ENCODE assay signal across 18 cellular contexts in the genomic region with DNA sequence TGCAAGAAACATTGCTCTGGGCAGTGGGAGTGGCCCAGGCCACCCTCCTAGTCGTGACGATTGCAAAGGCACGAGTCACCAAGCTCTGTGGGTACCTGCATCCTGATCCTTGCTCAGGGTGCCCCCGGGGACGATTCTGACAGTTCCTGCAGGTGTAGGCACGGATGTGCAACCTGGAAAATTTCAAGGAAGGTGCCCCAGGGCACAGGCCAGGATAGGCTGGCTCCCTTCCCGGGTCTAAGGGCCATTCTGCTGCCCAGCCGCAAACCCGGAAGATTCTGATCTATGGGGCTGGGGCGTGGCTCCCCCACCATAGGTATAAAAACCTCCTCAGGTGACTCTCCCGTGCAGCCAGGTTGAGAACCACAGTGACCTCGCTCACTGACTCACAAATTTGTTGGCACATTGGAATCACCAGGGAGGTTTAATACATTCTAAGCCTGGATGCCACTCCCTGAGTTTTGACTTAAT.
DNase-seq lines count a peak whose midpoint lies in the region; ATAC-seq and TF ChIP-seq lines count a peak whose summit lies in the region.
"Had no signal": no experiment of that assay in that cellular context is flagged by ENCODE, and none has a peak within 500 bp of the region (broad histone marks: within the 10 kb centered on the region; RNA-seq: fewer than 3 reads in every experiment).

No MANE protein-coding gene starts in this region.

- 0 out of 2 replicates have a peak, but pooled peaks have one; percentile 16 for TF ChIP-seq RAD21 in HCT116 (IDR thresholded peaks at IDR 0.05; ENCODE audit: low read depth)

- H3K9ac ChIP-seq in HCT116 (ENCODE audit: low read length), result peak overlapping the region; percentile 52

- peak; percentile 76 for ATAC-seq in HCT116
- ATAC-seq in left colon, result peak; percentile 94
- ATAC-seq: gastroesophageal sphincter had no signal

- peak overlapping the region; percentile 82 for H3K4me2 ChIP-seq in HCT116 (ENCODE audit: low read length)

- H3K4me1 Mint-ChIP-seq in progenitor cell of endocrine pancreas (ENCODE audit: low read depth), result peaks cover 4% of the 10 kb centered on the region

- no peak overlapping the region for H3K4me3 Mint-ChIP-seq in progenitor cell of endocrine pancreas (ENCODE audit: low read depth)
- H3K4me3 Mint-ChIP-seq: activated CD4-positive, alpha-beta T cell treated with anti-CD3 and anti-CD28 coated beads for 36 hours; neural crest cell had no signal

- H3K4me1 ChIP-seq in HCT116 (ENCODE audit: control insufficient read depth in 1 of 2, insufficient read depth in 2 of 2, low read length in 2 of 2) (peaks cover 33 to 36% of the 10 kb centered on the region in 2 experiments), tibial artery (peaks cover 0 to 43% (median 35%) of the 10 kb centered on the region in 4 donors)

- no peaks in the 10 kb centered on the region for H3K27me3 ChIP-seq in HCT116 (ENCODE audit: insufficient read depth, low read length)
- H3K27me3 ChIP-seq in tibial artery, result no peaks in the 10 kb centered on the region
- H3K27me3 ChIP-seq: gastroesophageal sphincter had no signal

- H3K9me3 ChIP-seq in HCT116 (ENCODE audit: control insufficient read depth in 1 of 2, insufficient read depth in 1 of 2, low read depth in 1 of 2, low read length in 2 of 2) (no peaks in the 10 kb centered on the region), tibial artery (no peaks in the 10 kb centered on the region)
- H3K9me3 ChIP-seq: gastroesophageal sphincter had no signal

- peak; percentile 86 for DNase-seq in HCT116 (ENCODE audit: low read depth, low spot score)
- DNase-seq in SW480 (ENCODE audit: low spot score), result peak; percentile 77
- peak; percentile 85 to 92 for DNase-seq in left colon
- no peak for DNase-seq in tibial artery
- no peak for DNase-seq in MV-4-11 (lab: John Stamatoyannopoulos, UW)
- DNase-seq in HT-29 (ENCODE audit: low spot score), result no peak
- DNase-seq in progenitor cell of endocrine pancreas (ENCODE audit: low spot score, unreplicated experiment), result no peak
- DNase-seq: activated CD8-positive, alpha-beta memory T cell treated with anti-CD3 and anti-CD28 coated beads, Interleukin-2, amount 50 U/mL, for 4 hours; activated gamma-delta T cell treated with Interleukin-2 at 50 U/mL for 16 hours; DMS79 treated with DMSO at 0.1 percent for 48 hours; NCI-H146; NCI-H524 treated with DMSO at 0.1 percent for 48 hours; OCI-M1; T-helper 9 cell had no signal

- BruUV-seq in HCT116 (replicated peaks; lab: Mats Ljungman, UMichigan), result no TSS peak

- H2AFZ ChIP-seq in HCT116 (ENCODE audit: low read depth, low read length, poor library complexity, severe bottlenecking), result peak overlapping the region; percentile 40

- no peak overlapping the region for H3K27ac Mint-ChIP-seq in progenitor cell of endocrine pancreas
- H3K27ac Mint-ChIP-seq: activated CD4-positive, alpha-beta T cell treated with anti-CD3 and anti-CD28 coated beads for 36 hours had no signal

- CTCF ChIA-PET in HCT116 (lab: Charles Lee), result interaction anchor here (0.7 to 1.5 kb wide), 3 partner anchors 9 to 487 kb away, joined by 3 to 5 read pairs (median 3); no protein-coding TSS in a partner anchor

- no peaks in the 10 kb centered on the region for H3K9me2 ChIP-seq in HCT116 (ENCODE audit: insufficient read depth)

- peak overlapping the region; percentile 12 to 46 for H3K4me3 ChIP-seq in HCT116 (replicated peaks in 1 of 2; ENCODE audit: low read depth in 1 of 2, low read length in 2 of 2)
- H3K4me3 ChIP-seq in tibial artery, result no peak overlapping the region
- H3K4me3 ChIP-seq: gastroesophageal sphincter had no signal

- H3K36me3 Mint-ChIP-seq in progenitor cell of endocrine pancreas (ENCODE audit: insufficient read depth), result no peaks in the 10 kb centered on the region

- peaks cover 14% of the 10 kb centered on the region for H3K9me3 Mint-ChIP-seq in progenitor cell of endocrine pancreas (ENCODE audit: low read depth)

- no peaks in the 10 kb centered on the region for H3K79me2 ChIP-seq in HCT116 (ENCODE audit: insufficient read depth, low read length)

- RAD21 ChIA-PET in HCT116 (lab: Charles Lee; ENCODE audit: low non-redundant PET in 1 of 2, low total read pairs in 2 of 2, uncharacterized antibody in 2 of 2, unreplicated experiment in 2 of 2), result interaction anchor here in 1 of 2 experiments (1.2 kb wide), 1 partner anchor 9 kb away, joined by 3 read pairs; no protein-coding TSS in a partner anchor

- H3K27me3 Mint-ChIP-seq in progenitor cell of endocrine pancreas, result peaks cover 3% of the 10 kb centered on the region
- H3K27me3 Mint-ChIP-seq: activated CD4-positive, alpha-beta T cell treated with anti-CD3 and anti-CD28 coated beads for 36 hours had no signal

- POLR2A ChIA-PET in HCT116 (lab: Charles Lee), result interaction anchor here (1.0 to 1.3 kb wide), 2 partner anchors 9 to 478 kb away, joined by 4 read pairs; no protein-coding TSS in a partner anchor

- H3K36me3 ChIP-seq in HCT116 (ENCODE audit: control insufficient read depth in 1 of 2, insufficient read depth in 2 of 2, low read length in 2 of 2), result no peaks in the 10 kb centered on the region
- no peaks in the 10 kb centered on the region for H3K36me3 ChIP-seq in tibial artery
- H3K36me3 ChIP-seq: gastroesophageal sphincter had no signal

- H3K27ac ChIP-seq in HCT116 (ENCODE audit: low read depth, low read length), result peak overlapping the region; percentile 63
- H3K27ac ChIP-seq in tibial artery, result peak overlapping the region; percentile 67 to 75
- H3K27ac ChIP-seq: HL-60 had no signal

- TF ChIP-seq POLR2A in HCT116 (IDR thresholded peaks at IDR 0.05; ENCODE audit: borderline replicate concordance, extremely low read depth, insufficient read depth, insufficient read length), result no peak

- TF ChIP-seq CTCF in HCT116 (IDR thresholded peaks at IDR 0.05 in 2 of 3, conservative IDR thresholded peaks at IDR 0.05 in 1 of 3; ENCODE audit: borderline replicate concordance in 1 of 3, insufficient read depth in 1 of 3, low read depth in 2 of 3, low read length in 2 of 3) (no peak), tibial artery (IDR thresholded peaks at IDR 0.05) (no peak), progenitor cell of endocrine pancreas (IDR thresholded peaks at IDR 0.05; ENCODE audit: unreplicated experiment) (no peak)

- H4K20me1 ChIP-seq in HCT116 (ENCODE audit: insufficient read depth), result no peaks in the 10 kb centered on the region

- intact Hi-C loops in HCT116 (cut with micrococcal nuclease) (loop anchor here (2.0 to 5.0 kb wide), 3 partner anchors 130 to 486 kb away; no protein-coding TSS in a partner anchor), left colon (cut with DNase I, micrococcal nuclease) (loop anchor here in 1 of 2 donors (10.0 kb wide), 1 partner anchor 126 kb away; no protein-coding TSS in a partner anchor), tibial artery (cut with DNase I; ENCODE audit: low total_unique reads) (loop anchor here (2.0 kb wide), 1 partner anchor 130 kb away; no protein-coding TSS in a partner anchor)

TF ChIP-seq in HCT116, 20 proteins besides CTCF, POLR2A, EP300 and RAD21:
- TF ChIP-seq POLR2AphosphoS5 (IDR thresholded peaks at IDR 0.05; ENCODE audit: low read depth, low read length) (peak; percentile 52; the same call in 1 of the 2 replicates), SP1 (IDR thresholded peaks at IDR 0.05; ENCODE audit: low read depth) (peak; percentile 74), JUND (IDR thresholded peaks at IDR 0.05) (peak; percentile 69), FOSL1 (IDR thresholded peaks at IDR 0.05; ENCODE audit: low read depth) (peak; percentile 79), SIN3A (IDR thresholded peaks at IDR 0.05; ENCODE audit: low read depth) (peak; percentile 48; the same call in 1 of the 2 replicates), ZFX (IDR thresholded peaks at IDR 0.05) (no peak), ELF1 (IDR thresholded peaks at IDR 0.05; ENCODE audit: borderline replicate concordance, low read depth) (peak; percentile 51), CBX3 (IDR thresholded peaks at IDR 0.05; ENCODE audit: low read depth) (peak; percentile 74; the same call in 1 of the 2 replicates), CEBPB (IDR thresholded peaks at IDR 0.05; ENCODE audit: low read depth) (peak; percentile 74)
- TF ChIP-seq, protein P1, sequence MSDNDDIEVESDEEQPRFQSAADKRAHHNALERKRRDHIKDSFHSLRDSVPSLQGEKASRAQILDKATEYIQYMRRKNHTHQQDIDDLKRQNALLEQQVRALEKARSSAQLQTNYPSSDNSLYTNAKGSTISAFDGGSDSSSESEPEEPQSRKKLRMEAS (IDR thresholded peaks at IDR 0.05), result 0 out of 2 replicates have a peak, but pooled peaks have one; percentile 37
- TF ChIP-seq, protein P2, sequence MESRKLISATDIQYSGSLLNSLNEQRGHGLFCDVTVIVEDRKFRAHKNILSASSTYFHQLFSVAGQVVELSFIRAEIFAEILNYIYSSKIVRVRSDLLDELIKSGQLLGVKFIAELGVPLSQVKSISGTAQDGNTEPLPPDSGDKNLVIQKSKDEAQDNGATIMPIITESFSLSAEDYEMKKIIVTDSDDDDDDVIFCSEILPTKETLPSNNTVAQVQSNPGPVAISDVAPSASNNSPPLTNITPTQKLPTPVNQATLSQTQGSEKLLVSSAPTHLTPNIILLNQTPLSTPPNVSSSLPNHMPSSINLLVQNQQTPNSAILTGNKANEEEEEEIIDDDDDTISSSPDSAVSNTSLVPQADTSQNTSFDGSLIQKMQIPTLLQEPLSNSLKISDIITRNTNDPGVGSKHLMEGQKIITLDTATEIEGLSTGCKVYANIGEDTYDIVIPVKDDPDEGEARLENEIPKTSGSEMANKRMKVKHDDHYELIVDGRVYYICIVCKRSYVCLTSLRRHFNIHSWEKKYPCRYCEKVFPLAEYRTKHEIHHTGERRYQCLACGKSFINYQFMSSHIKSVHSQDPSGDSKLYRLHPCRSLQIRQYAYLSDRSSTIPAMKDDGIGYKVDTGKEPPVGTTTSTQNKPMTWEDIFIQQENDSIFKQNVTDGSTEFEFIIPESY (IDR thresholded peaks at IDR 0.05; ENCODE audit: extremely low read depth, insufficient replicate concordance, low read length), result no peak
- TF ChIP-seq, protein P3, sequence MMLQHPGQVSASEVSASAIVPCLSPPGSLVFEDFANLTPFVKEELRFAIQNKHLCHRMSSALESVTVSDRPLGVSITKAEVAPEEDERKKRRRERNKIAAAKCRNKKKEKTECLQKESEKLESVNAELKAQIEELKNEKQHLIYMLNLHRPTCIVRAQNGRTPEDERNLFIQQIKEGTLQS (IDR thresholded peaks at IDR 0.05), result no peak

Comparison
In these comparisons a context has a peak if more than half of its experiments do, and no peak if none do; other contexts are left out.
1. DNase-seq: peak in HCT116 (single experiment), SW480 (single experiment) and left colon (2 of 2); none in tibial artery (0 of 2), MV-4-11 (single experiment), HT-29 (single experiment) and progenitor cell of endocrine pancreas (single experiment).
2. H3K4me3 ChIP-seq: peak in HCT116 (2 of 2); none in tibial artery (0 of 2).